23 cellular contexts compared by ENCODE assay signal in genomic region chr6:39902136-39902535, GRCh38.
"Had no signal": no experiment of that assay in that cellular context is flagged by ENCODE, and none has a peak within 500 bp of the region (broad histone marks: within the 10 kb centered on the region; RNA-seq: fewer than 3 reads in every experiment).

No MANE protein-coding gene starts in this region.

- H3K36me3 Mint-ChIP-seq: memory B cell; natural killer cell treated with Interleukin-12 subunit alpha and Interleukin-12 subunit beta and Interleukin-15 and Interleukin-18, amount 100 ng/mL, for 72 hours; stimulated activated memory B cell treated with anti-CD40 and anti-IgM and Interleukin-4, amounts not matched to agents 10 μg/mL and 1 μg/mL and 100 μg/mL, for 72 hours had no signal

- H3K4me3 ChIP-seq: colonic mucosa, hepatocyte, lower lobe of right lung, neural progenitor cell, ovary, testis, tibial nerve, upper lobe of right lung had no signal

- H3K27ac ChIP-seq: colonic mucosa, hepatocyte, lower lobe of right lung, neural progenitor cell, ovary, testis, upper lobe of right lung had no signal

- H3K4me3 Mint-ChIP-seq: endodermal cell; memory B cell; natural killer cell treated with Interleukin-12 subunit alpha and Interleukin-12 subunit beta and Interleukin-15 and Interleukin-18, amount 100 ng/mL, for 72 hours; neural progenitor cell; stimulated activated memory B cell treated with anti-CD40 and anti-IgM and Interleukin-4, amounts not matched to agents 10 μg/mL and 1 μg/mL and 100 μg/mL, for 72 hours; stimulated activated naive CD8-positive, alpha-beta T cell treated with anti-CD3 and anti-CD28 coated beads, Interleukin-15, Interleukin-2, amounts not matched to agents 100 ng/mL and 50 ng/mL, for 24 hours had no signal

- H3K27ac Mint-ChIP-seq: endodermal cell; memory B cell; natural killer cell treated with Interleukin-12 subunit alpha and Interleukin-12 subunit beta and Interleukin-15 and Interleukin-18, amount 100 ng/mL, for 72 hours; neural progenitor cell; stimulated activated memory B cell treated with anti-CD40 and anti-IgM and Interleukin-4, amounts not matched to agents 10 μg/mL and 1 μg/mL and 100 μg/mL, for 72 hours; stimulated activated naive CD8-positive, alpha-beta T cell treated with anti-CD3 and anti-CD28 coated beads, Interleukin-15, Interleukin-2, amounts not matched to agents 100 ng/mL and 50 ng/mL, for 24 hours had no signal

- DNase-seq: cerebellar nuclear complex; colonic mucosa; dermis blood vessel endothelial cell; endodermal cell; left colon; lower lobe of right lung; midbrain; nucleus accumbens; stimulated activated CD4-positive, alpha-beta T cell treated with anti-CD3 and anti-CD28 coated beads, Interleukin-15, amount 100 ng/mL, for 24 hours; stimulated activated CD4-positive, alpha-beta T cell treated with anti-CD3 and anti-CD28 coated beads, Interleukin-1b, Interleukin-23, amount 100 ng/mL, for 48 hours; stimulated activated CD4-positive, alpha-beta T cell treated with anti-CD3 and anti-CD28 coated beads, Interleukin-4, amount 100 ng/mL, for 24 hours; testis; upper lobe of right lung had no signal

- H3K9me3 Mint-ChIP-seq: endodermal cell; natural killer cell treated with Interleukin-12 subunit alpha and Interleukin-12 subunit beta and Interleukin-15 and Interleukin-18, amount 100 ng/mL, for 72 hours; neural progenitor cell; stimulated activated memory B cell treated with anti-CD40 and anti-IgM and Interleukin-4, amounts not matched to agents 10 μg/mL and 1 μg/mL and 100 μg/mL, for 72 hours; stimulated activated naive CD8-positive, alpha-beta T cell treated with anti-CD3 and anti-CD28 coated beads, Interleukin-15, Interleukin-2, amounts not matched to agents 100 ng/mL and 50 ng/mL, for 24 hours had no signal

- H3K4me1 ChIP-seq: colonic mucosa, lower lobe of right lung, neural progenitor cell, testis, upper lobe of right lung had no signal

- H3K36me3 ChIP-seq: colonic mucosa, neural progenitor cell, ovary had no signal

- H3K4me1 Mint-ChIP-seq: endodermal cell; memory B cell; stimulated activated memory B cell treated with anti-CD40 and anti-IgM and Interleukin-4, amounts not matched to agents 10 μg/mL and 1 μg/mL and 100 μg/mL, for 72 hours had no signal

- H3K27me3 ChIP-seq: colonic mucosa, hepatocyte, neural progenitor cell, ovary, testis, tibial nerve, upper lobe of right lung had no signal

- ATAC-seq: lower lobe of right lung; natural killer cell treated with Interleukin-12 subunit alpha and Interleukin-12 subunit beta and Interleukin-15 and Interleukin-18, amount 100 ng/mL, for 72 hours; stimulated activated memory B cell treated with anti-CD40 and anti-IgM and Interleukin-4, amounts not matched to agents 10 μg/mL and 1 μg/mL and 100 μg/mL, for 72 hours; upper lobe of right lung had no signal

- FAIRE-seq: endothelial cell of umbilical vein, kidney had no signal

- H3K9me3 ChIP-seq: colonic mucosa, lower lobe of right lung, ovary, testis, tibial nerve, upper lobe of right lung had no signal
